27 cellular contexts compared by ENCODE assay signal in the genomic region with DNA sequence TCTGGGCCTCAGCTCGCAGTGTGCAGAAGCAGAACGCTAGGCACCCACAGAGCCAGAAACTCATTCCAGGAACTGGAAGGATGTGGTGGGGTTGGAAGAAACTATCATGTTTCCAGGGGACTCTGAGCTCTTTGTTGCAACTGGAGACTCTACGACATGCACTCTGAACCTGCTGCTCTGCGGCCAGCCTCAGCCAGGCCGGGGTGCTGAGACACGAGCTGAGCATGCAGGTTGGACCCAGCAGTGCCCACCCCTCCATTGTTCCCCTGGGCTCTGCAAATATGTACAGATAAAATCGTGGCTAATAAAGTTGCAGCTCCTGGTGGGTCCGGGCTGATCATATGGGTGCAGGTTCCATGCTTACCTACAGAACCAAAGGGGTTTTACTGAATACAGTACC.
"Had no signal": no experiment of that assay in that cellular context is flagged by ENCODE, and none has a peak within 500 bp of the region (broad histone marks: within the 10 kb centered on the region; RNA-seq: fewer than 3 reads in every experiment).

No MANE protein-coding gene starts in this region.

- H3K36me3 ChIP-seq: esophagus muscularis mucosa, ovary, stomach, thyroid gland had no signal

- H3K4me2 ChIP-seq: smooth muscle cell had no signal

- H3K4me3 Mint-ChIP-seq: central memory CD8-positive, alpha-beta T cell; memory B cell; natural killer cell; neural crest cell had no signal

- H3K9me3 Mint-ChIP-seq: central memory CD8-positive, alpha-beta T cell; natural killer cell; neural crest cell had no signal

- H3K27ac ChIP-seq: coronary artery, esophagus muscularis mucosa, foreskin keratinocyte, ovary, stomach, thyroid gland had no signal

- H3K36me3 Mint-ChIP-seq: memory B cell, natural killer cell had no signal

- H3K4me1 Mint-ChIP-seq: central memory CD8-positive, alpha-beta T cell; memory B cell; natural killer cell had no signal

- H3K9me3 ChIP-seq: ovary, thyroid gland had no signal

- H3K27me3 ChIP-seq: foreskin keratinocyte, ovary, thyroid gland had no signal

- DNase-seq: dermis blood vessel endothelial cell; effector memory CD4-positive, alpha-beta T cell; foreskin keratinocyte; natural killer cell; nucleus accumbens; ovary; posterior cingulate gyrus; retina; stimulated activated CD4-positive, alpha-beta T cell treated with anti-CD3 and anti-CD28 coated beads, Interleukin-12 subunit alpha, Interleukin-12 subunit beta, amount 100 ng/mL, for 4 hours; stimulated activated CD4-positive, alpha-beta T cell treated with anti-CD3 and anti-CD28 coated beads, Interleukin-1b, Interleukin-23, amount 100 ng/mL, for 48 hours; stimulated activated CD4-positive, alpha-beta T cell treated with anti-CD3 and anti-CD28 coated beads, Interleukin-4, amount 100 ng/mL, for 1 hour; stimulated activated CD8-positive, alpha-beta memory T cell treated with anti-CD3 and anti-CD28 coated beads, Interleukin-4, amount 100 ng/mL, for 48 hours; stimulated activated naive CD4-positive, alpha-beta T cell treated with Interleukin-2 at 50 U/mL for 16 hours; stomach; thyroid gland; trophoblast cell had no signal

- FAIRE-seq: endothelial cell of umbilical vein, keratinocyte had no signal

- H3K27ac Mint-ChIP-seq: memory B cell, natural killer cell had no signal

- H3K4me1 ChIP-seq: esophagus muscularis mucosa, stomach, thyroid gland had no signal

- ATAC-seq: foreskin keratinocyte, left lobe of liver, natural killer cell, sciatic nerve had no signal

- H3K4me3 ChIP-seq: coronary artery, esophagus muscularis mucosa, lung, ovary, smooth muscle cell, stomach, thyroid gland had no signal
